In genomic region chr12:6944381-6945186, GRCh38 we compare ENCODE assay signal across 8 cellular contexts. TPM values are rescaled to one million over a fixed set of nuclear protein-coding genes. Genes with fewer than 3 reads are reported as not detected.
DNase-seq lines count a peak whose midpoint lies in the region; ATAC-seq and TF ChIP-seq lines count a peak whose summit lies in the region.

No MANE protein-coding gene starts in this region.

- H3K27ac ChIP-seq in SU-DHL-6 (ENCODE audit: low read depth, low read length) (peak overlapping the region; percentile 82), parathyroid adenoma (peak overlapping the region; percentile 92), transverse colon (peak overlapping the region; percentile 93 to 99 (median 95))

- peak overlapping the region; percentile 99 for H3K27ac Mint-ChIP-seq in activated naive CD8-positive, alpha-beta T cell treated with anti-CD3 and anti-CD28 coated beads, Interleukin-2, amount 50 U/mL, for 24 hours

- H3K4me3 ChIP-seq in GM08714 (ENCODE audit: low read length) (peak overlapping the region; percentile 87), SU-DHL-6 (ENCODE audit: insufficient read depth, low read length, poor library complexity, severe bottlenecking) (peak overlapping the region; percentile 63), parathyroid adenoma (ENCODE audit: low read depth, low read length) (peak overlapping the region; percentile 76), transverse colon (peak overlapping the region; percentile 41 to 58 (median 48))

- peaks cover 20% of the 10 kb centered on the region for H3K36me3 Mint-ChIP-seq in activated naive CD8-positive, alpha-beta T cell treated with anti-CD3 and anti-CD28 coated beads, Interleukin-2, amount 50 U/mL, for 24 hours (ENCODE audit: low read depth)

- WGBS in transverse colon (ENCODE audit: low coverage in 1 of 2), 2 donors, result 1 to 3% methylated on average over 11 to 40 of the region's 48 CpGs

- no peaks in the 10 kb centered on the region for H3K9me3 ChIP-seq in SU-DHL-6 (ENCODE audit: insufficient read depth, low read length)
- no peaks in the 10 kb centered on the region for H3K9me3 ChIP-seq in parathyroid adenoma (ENCODE audit: control insufficient read depth, low read length)
- H3K9me3 ChIP-seq in transverse colon, result no peaks in the 10 kb centered on the region

- H4K20me1 ChIP-seq in SU-DHL-6 (ENCODE audit: low read depth, low read length), result no peaks in the 10 kb centered on the region

- peaks cover 28% of the 10 kb centered on the region for H3F3A ChIP-seq in SU-DHL-6 (ENCODE audit: insufficient read depth)

- no peaks in the 10 kb centered on the region for H3K9me2 ChIP-seq in SU-DHL-6 (replicated peaks; ENCODE audit: insufficient read depth, low read length)

- TF ChIP-seq EP300 in transverse colon (IDR thresholded peaks at IDR 0.05; ENCODE audit: low read depth), result no peak

- in situ Hi-C loops in transverse colon (cut with MboI; ENCODE audit: low pct_ligation_motif_present in 1 of 4, low pct_unique_long_range_greater_than_20kb in 1 of 4, low sequenced_read_pairs in 3 of 4), result loop anchor here in 3 of 4 donors (10.0 to 25.0 kb wide), 2 partner anchors 160 to 168 kb away; partner anchors contain the start of gene C1RL (in 3 of the 3)

- H3K9ac ChIP-seq in SU-DHL-6 (ENCODE audit: low read length) (peak overlapping the region; percentile 74), parathyroid adenoma (peak overlapping the region; percentile 42)

- TF ChIP-seq POLR2A in transverse colon (IDR thresholded peaks at IDR 0.05), result no peak

- intact Hi-C loops in Right ventricle myocardium superior (cut with DNase I), result loop anchor here (5.0 to 10.0 kb wide), 2 partner anchors 98 to 170 kb away; no protein-coding TSS in a partner anchor
- intact Hi-C loops in transverse colon (cut with DNase I; ENCODE audit: low total_unique reads), result no loop called here

- H3K4me3 Mint-ChIP-seq in activated naive CD8-positive, alpha-beta T cell treated with anti-CD3 and anti-CD28 coated beads, Interleukin-2, amount 50 U/mL, for 24 hours, result peak overlapping the region; percentile 87

- peak; percentile 39 for ATAC-seq in HG02588 (IDR thresholded peaks at IDR 0.05; ENCODE audit: unreplicated experiment)
- peak; percentile 42 for ATAC-seq in activated naive CD8-positive, alpha-beta T cell treated with anti-CD3 and anti-CD28 coated beads, Interleukin-2, amount 50 U/mL, for 24 hours
- ATAC-seq in Right ventricle myocardium superior (ENCODE audit: poor library complexity), result peak; percentile 76

- TF ChIP-seq CTCF in SU-DHL-6 (IDR thresholded peaks at IDR 0.05; ENCODE audit: insufficient read depth, low read length, poor library complexity, severe bottlenecking), result peak; percentile 65
- TF ChIP-seq CTCF in parathyroid adenoma (IDR thresholded peaks at IDR 0.05), result peak; percentile 94
- peak; percentile 76 to 99 (median 85) for TF ChIP-seq CTCF in transverse colon (IDR thresholded peaks at IDR 0.05)

- no peaks in the 10 kb centered on the region for H3K27me3 ChIP-seq in SU-DHL-6 (ENCODE audit: low read length)
- H3K27me3 ChIP-seq in parathyroid adenoma (ENCODE audit: control insufficient read depth, insufficient read depth, low read length), result no peaks in the 10 kb centered on the region
- H3K27me3 ChIP-seq in transverse colon, result no peaks in the 10 kb centered on the region

- H3K36me3 ChIP-seq in SU-DHL-6 (ENCODE audit: low read length) (no peaks in the 10 kb centered on the region), parathyroid adenoma (ENCODE audit: control insufficient read depth, insufficient read depth, low read length) (no peaks in the 10 kb centered on the region), transverse colon (no peaks in the 10 kb centered on the region)

- H3K4me1 Mint-ChIP-seq in activated naive CD8-positive, alpha-beta T cell treated with anti-CD3 and anti-CD28 coated beads, Interleukin-2, amount 50 U/mL, for 24 hours, result peaks cover 75% of the 10 kb centered on the region

- no peaks in the 10 kb centered on the region for H3K27me3 Mint-ChIP-seq in activated naive CD8-positive, alpha-beta T cell treated with anti-CD3 and anti-CD28 coated beads, Interleukin-2, amount 50 U/mL, for 24 hours

- no peaks in the 10 kb centered on the region for H3K79me2 ChIP-seq in SU-DHL-6 (ENCODE audit: insufficient read depth, low read length)
- peaks cover 1% of the 10 kb centered on the region for H3K79me2 ChIP-seq in parathyroid adenoma

- H3K4me1 ChIP-seq in parathyroid adenoma (peaks cover 22% of the 10 kb centered on the region), transverse colon (peaks cover 21 to 44% (median 28%) of the 10 kb centered on the region in 4 donors)

- H3K4me2 ChIP-seq in SU-DHL-6 (ENCODE audit: low read depth, low read length, poor library complexity, severe bottlenecking) (peak overlapping the region; percentile 82), parathyroid adenoma (ENCODE audit: low read length) (peak overlapping the region; percentile 98)

- H2AFZ ChIP-seq in SU-DHL-6 (ENCODE audit: low read depth, low read length, severe bottlenecking) (peak overlapping the region; percentile 81), parathyroid adenoma (peak overlapping the region; percentile 81)

- no peaks in the 10 kb centered on the region for H3K9me3 Mint-ChIP-seq in activated naive CD8-positive, alpha-beta T cell treated with anti-CD3 and anti-CD28 coated beads, Interleukin-2, amount 50 U/mL, for 24 hours

- DNase-seq in NCI-H1105 treated with DMSO at 0.1 percent for 48 hours (lab: John Stamatoyannopoulos, UW), result peak; percentile 95
- DNase-seq in activated naive CD8-positive, alpha-beta T cell treated with anti-CD3 and anti-CD28 coated beads, Interleukin-2, amount 50 U/mL, for 24 hours, result peak; percentile 88
- DNase-seq in Right ventricle myocardium superior, result peak; percentile 97
- peak; percentile 96 for DNase-seq in transverse colon

RNA-seq across cellular contexts. Expression of gene C12orf57, which starts 0.8 kb away (rescaled TPM):
- total RNA-seq in Right ventricle myocardium superior (251 TPM), transverse colon (100 to 1,000 TPM; 303 to 452 (median 386) TPM)

RNA-seq across cellular contexts. Expression of gene RNU7-1, which starts 1.0 kb away (rescaled TPM):
- total RNA-seq in Right ventricle myocardium superior (not detected), transverse colon (not detected)

RNA-seq across cellular contexts. Expression of gene PTPN6, which starts 6.6 kb away (rescaled TPM):
- total RNA-seq in Right ventricle myocardium superior (7.2 TPM), transverse colon (10 to 100 TPM; 21.7 to 49.0 (median 36.1) TPM)

RNA-seq across cellular contexts. Expression of gene ATN1, which starts 16.8 kb away (rescaled TPM):
- total RNA-seq in Right ventricle myocardium superior, result 69.7 TPM
- total RNA-seq in transverse colon, result 100 to 1,000 TPM in 2 of 4 donors, 10 to 100 TPM in 2; 59.1 to 160 (median 112) TPM

RNA-seq across cellular contexts. Expression of gene PHB2, which starts 25.9 kb away (rescaled TPM):
- 136 TPM for total RNA-seq in Right ventricle myocardium superior
- total RNA-seq in transverse colon, result 100 to 1,000 TPM; 196 to 402 (median 263) TPM

Comparison
In these comparisons a context has a peak if more than half of its experiments do, and no peak if none do; other contexts are left out.
1. Peak in every context shown above with its lines: DNase-seq, ATAC-seq, H3K4me3 ChIP-seq and H3K27ac ChIP-seq.